In the genomic region with DNA sequence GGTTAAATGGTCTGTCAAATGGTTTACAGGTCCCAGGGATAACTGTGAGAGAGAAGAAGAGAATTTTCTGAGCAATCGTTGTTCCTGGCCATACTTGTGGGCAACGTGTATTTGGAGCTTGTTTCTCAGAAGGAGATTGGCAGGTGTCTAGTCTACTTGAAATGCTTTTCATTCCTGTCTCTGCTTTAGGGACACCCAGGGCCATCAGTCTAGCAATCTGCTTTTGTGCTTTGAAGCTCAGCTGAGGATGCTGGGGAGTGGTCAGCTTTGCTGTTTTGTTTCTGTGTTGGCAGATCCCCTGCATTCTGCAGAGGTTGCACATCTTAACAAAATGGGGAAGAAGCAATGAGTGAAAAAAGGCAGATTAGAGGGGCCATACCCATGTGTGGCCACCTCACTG, we compare ENCODE assay signal across 30 cellular contexts.
"Had no signal": no experiment of that assay in that cellular context is flagged by ENCODE, and none has a peak within 500 bp of the region (broad histone marks: within the 10 kb centered on the region; RNA-seq: fewer than 3 reads in every experiment).

No MANE protein-coding gene starts in this region.

- FAIRE-seq: urothelium cell line had no signal

- H2AFZ ChIP-seq: parathyroid adenoma had no signal

- H3K27ac ChIP-seq: ovary, parathyroid adenoma, psoas muscle, right lobe of liver, sigmoid colon, skin epidermis, spleen, suprapubic skin, testis, tibial artery, transverse colon, vagina had no signal

- H3K4me3 ChIP-seq: ovary, psoas muscle, right lobe of liver, sigmoid colon, skin epidermis, smooth muscle cell, spleen, suprapubic skin, testis, tibial artery, transverse colon, vagina had no signal

- ATAC-seq: naive thymus-derived CD8-positive, alpha-beta T cell; natural killer cell treated with Interleukin-12 subunit alpha and Interleukin-12 subunit beta and Interleukin-15 and Interleukin-18, amount 100 ng/mL, for 72 hours; psoas muscle; right cardiac atrium; right lobe of liver; stimulated activated memory B cell treated with anti-CD40 and anti-IgM and Interleukin-4, amounts not matched to agents 10 μg/mL and 1 μg/mL and 100 μg/mL, for 72 hours; stimulated activated naive CD8-positive, alpha-beta T cell treated with anti-CD3 and anti-CD28 coated beads, Interleukin-15, amount 100 ng/mL, for 72 hours; stimulated activated naive CD8-positive, alpha-beta T cell treated with anti-CD3 and anti-CD28 coated beads, Interleukin-15, Interleukin-2, amounts not matched to agents 100 U/mL and 50 U/mL, for 24 hours had no signal

- H3K4me2 ChIP-seq: smooth muscle cell had no signal

- H3K9ac ChIP-seq: parathyroid adenoma had no signal

- H3K79me2 ChIP-seq: parathyroid adenoma had no signal

- H3K36me3 ChIP-seq: ovary, right lobe of liver, sigmoid colon, spleen, suprapubic skin, tibial artery, transverse colon, vagina had no signal

- H3K4me1 ChIP-seq: parathyroid adenoma, psoas muscle, right lobe of liver, sigmoid colon, spleen, suprapubic skin, testis, tibial artery, transverse colon, vagina had no signal

- H3K27me3 ChIP-seq: ovary, right lobe of liver, sigmoid colon, spleen, suprapubic skin, testis, tibial artery, transverse colon, vagina had no signal

- H3K9me3 ChIP-seq: ovary, right lobe of liver, suprapubic skin, testis, vagina had no signal

- DNase-seq: naive thymus-derived CD8-positive, alpha-beta T cell; nephron progenitor cell; occipital lobe; ovary; posterior cingulate gyrus; psoas muscle; right cardiac atrium; right lobe of liver; sigmoid colon; spleen; stimulated activated CD4-positive, alpha-beta T cell treated with anti-CD3 and anti-CD28 coated beads, Interleukin-12 subunit alpha, Interleukin-12 subunit beta, amount 100 ng/mL, for 4 hours; stimulated activated CD4-positive, alpha-beta T cell treated with anti-CD3 and anti-CD28 coated beads, Interleukin-1b, Interleukin-23, amount 100 ng/mL, for 48 hours; stimulated activated CD4-positive, alpha-beta T cell treated with anti-CD3 and anti-CD28 coated beads, Interleukin-4, amount 100 ng/mL, for 1 hour; stimulated activated CD4-positive, alpha-beta T cell treated with anti-CD3 and anti-CD28 coated beads, Interleukin-4, amount 100 ng/mL, for 4 hours; stimulated activated CD8-positive, alpha-beta memory T cell treated with anti-CD3 and anti-CD28 coated beads, Interleukin-4, amount 100 ng/mL, for 48 hours; stimulated activated naive CD4-positive, alpha-beta T cell; stimulated activated naive CD8-positive, alpha-beta T cell treated with anti-CD3 and anti-CD28 coated beads, Interleukin-15, amount 100 ng/mL, for 72 hours; stimulated activated naive CD8-positive, alpha-beta T cell treated with anti-CD3 and anti-CD28 coated beads, Interleukin-15, Interleukin-2, amounts not matched to agents 100 U/mL and 50 U/mL, for 24 hours; substantia nigra; testis; tibial artery; transverse colon had no signal
